ENCODE assay signal across 14 cellular contexts in genomic region chr21:35254006-35254751, GRCh38.
DNase-seq lines count a peak whose midpoint lies in the region; ATAC-seq and TF ChIP-seq lines count a peak whose summit lies in the region.
"Had no signal": no experiment of that assay in that cellular context is flagged by ENCODE, and none has a peak within 500 bp of the region (broad histone marks: within the 10 kb centered on the region; RNA-seq: fewer than 3 reads in every experiment).

No MANE protein-coding gene starts in this region.

- H3K36me3 ChIP-seq in RWPE2 (ENCODE audit: low read depth) (no peaks in the 10 kb centered on the region), skeletal muscle satellite cell (ENCODE audit: insufficient read depth, low read length) (no peaks in the 10 kb centered on the region), WERI-Rb-1 (no peaks in the 10 kb centered on the region)
- H3K36me3 ChIP-seq: SJCRH30 had no signal

- no peak for ATAC-seq in RWPE2 (ENCODE audit: low read depth)

- H3K27ac ChIP-seq in RWPE2 (ENCODE audit: poor library complexity, severe bottlenecking) (peak overlapping the region; percentile 96), WERI-Rb-1 (no peak overlapping the region)

- H3K9ac ChIP-seq in skeletal muscle satellite cell (ENCODE audit: low read depth, low read length) = peak overlapping the region; percentile 65

- H3K27me3 ChIP-seq in RWPE2 (ENCODE audit: insufficient read depth, poor library complexity, severe bottlenecking) (no peaks in the 10 kb centered on the region), skeletal muscle satellite cell (ENCODE audit: control insufficient read depth, insufficient read depth, low read length) (no peaks in the 10 kb centered on the region), WERI-Rb-1 (ENCODE audit: insufficient read depth, low read depth, severe bottlenecking) (peaks cover 94% of the 10 kb centered on the region)
- H3K27me3 ChIP-seq: SJCRH30 had no signal

- H3K4me3 ChIP-seq in RWPE2 (ENCODE audit: severe bottlenecking) = no peak overlapping the region
- H3K4me3 ChIP-seq in fibroblast of mammary gland (ENCODE audit: control insufficient read depth, low read depth, low read length) = no peak overlapping the region
- H3K4me3 ChIP-seq in skeletal muscle satellite cell (ENCODE audit: low read length) = peak overlapping the region; percentile 4
- H3K4me3 ChIP-seq in WERI-Rb-1 (ENCODE audit: low read depth, low read length) = no peak overlapping the region
- H3K4me3 ChIP-seq: SJCRH30 had no signal

- DNase-seq in GM04504 (ENCODE audit: low read depth) (peak; percentile 75), RWPE2 (ENCODE audit: low spot score) (no peak), fibroblast of mammary gland (ENCODE audit: low read depth) (peak; percentile 91), WERI-Rb-1 (no peak), GM10266 (ENCODE audit: extremely low spot score) (no peak)
- no peak for DNase-seq in activated CD4-positive, alpha-beta T cell treated with anti-CD3 and anti-CD28 coated beads, Interleukin-2, amount 50 U/mL, for 48 hours
- DNase-seq in stimulated activated CD4-positive, alpha-beta T cell treated with anti-CD3 and anti-CD28 coated beads, Interleukin-4, amount 100 ng/mL, for 24 hours = no peak
- DNase-seq: activated CD4-positive, alpha-beta T cell treated with anti-CD3 and anti-CD28 coated beads, Interleukin-2, amount 50 U/mL, for 1 hour; DMS 273 treated with DMSO at 0.1 percent for 48 hours; naive B cell; NCI-H2171; SJCRH30; stimulated activated CD4-positive, alpha-beta T cell treated with anti-CD3 and anti-CD28 coated beads, Interleukin-2, amount 100 ng/mL, for 24 hours had no signal

- TF ChIP-seq CTCF in RWPE2 (IDR thresholded peaks at IDR 0.05; ENCODE audit: poor library complexity, severe bottlenecking) (no peak), fibroblast of mammary gland (conservative IDR thresholded peaks at IDR 0.05; ENCODE audit: control insufficient read depth, insufficient read depth, low read depth, low read length) (no peak), WERI-Rb-1 (IDR thresholded peaks at IDR 0.05; ENCODE audit: low read depth, low read length) (no peak), GM10266 (IDR thresholded peaks at IDR 0.05; ENCODE audit: control insufficient read depth, insufficient read depth, low read depth, missing control alignments) (no peak)

- H3K4me2 ChIP-seq in skeletal muscle satellite cell (ENCODE audit: low read length) = peak overlapping the region; percentile 51

- peaks cover 47% of the 10 kb centered on the region for H3K4me1 ChIP-seq in RWPE2 (ENCODE audit: insufficient read depth, poor library complexity, severe bottlenecking)
- peaks cover 60% of the 10 kb centered on the region for H3K4me1 ChIP-seq in skeletal muscle satellite cell (ENCODE audit: control insufficient read depth, insufficient read depth, low read length)

- H3K9me3 ChIP-seq in RWPE2 (ENCODE audit: severe bottlenecking) = peaks cover 4% of the 10 kb centered on the region
- H3K9me3 ChIP-seq in skeletal muscle satellite cell (replicated peaks; ENCODE audit: low read length) = no peaks in the 10 kb centered on the region
- no peaks in the 10 kb centered on the region for H3K9me3 ChIP-seq in WERI-Rb-1 (ENCODE audit: severe bottlenecking)

Comparison
In these comparisons a context has a peak if more than half of its experiments do, and no peak if none do; other contexts are left out.
1. DNase-seq: peak in GM04504 (single experiment) and fibroblast of mammary gland (single experiment); none in RWPE2 (single experiment), activated CD4-positive, alpha-beta T cell treated with anti-CD3 and anti-CD28 coated beads, Interleukin-2, amount 50 U/mL, for 48 hours (0 of 2), WERI-Rb-1 (single experiment), GM10266 (single experiment) and stimulated activated CD4-positive, alpha-beta T cell treated with anti-CD3 and anti-CD28 coated beads, Interleukin-4, amount 100 ng/mL, for 24 hours (single experiment).